2 cellular contexts compared by ENCODE assay signal in genomic region chr9:32405506-32405905, GRCh38.
TF ChIP-seq lines count a peak whose summit lies in the region.

No MANE protein-coding gene starts in this region.

TF ChIP-seq in liver, 16 proteins besides CTCF, POLR2A, EP300 and RAD21:
- TF ChIP-seq REST (IDR thresholded peaks at IDR 0.05): no peak
- TF ChIP-seq JUND (IDR thresholded peaks at IDR 0.05): no peak
- TF ChIP-seq RXRA (IDR thresholded peaks at IDR 0.05): no peak
- no peak for TF ChIP-seq ZBTB33 (IDR thresholded peaks at IDR 0.05)
- TF ChIP-seq MAX (IDR thresholded peaks at IDR 0.05): no peak

TF ChIP-seq in HepG2, 621 proteins besides CTCF, POLR2A, EP300 and RAD21:
- TF ChIP-seq TERF1 (CRISPR knock-in tag; IDR thresholded peaks at IDR 0.05) (no peak), HMG20B (CRISPR knock-in tag; conservative IDR thresholded peaks at IDR 0.05) (no peak), HCFC1 (IDR thresholded peaks at IDR 0.05; ENCODE audit: low read depth, low read length) (no peak), ZNF549 (CRISPR knock-in tag; IDR thresholded peaks at IDR 0.05) (no peak), ZNF512 (CRISPR knock-in tag; IDR thresholded peaks at IDR 0.05) (no peak), ESRRA (CRISPR knock-in tag; IDR thresholded peaks at IDR 0.05; ENCODE audit: low read depth) (no peak), RERE (CRISPR knock-in tag; IDR thresholded peaks at IDR 0.05; ENCODE audit: low read depth) (no peak), ZNF589 (CRISPR knock-in tag; conservative IDR thresholded peaks at IDR 0.05) (no peak), ZNF503 (CRISPR knock-in tag; IDR thresholded peaks at IDR 0.05) (no peak), MTA3 (CRISPR knock-in tag; IDR thresholded peaks at IDR 0.05) (no peak), GTF2F1 (IDR thresholded peaks at IDR 0.05; ENCODE audit: low read length) (no peak), CEBPG (CRISPR knock-in tag; IDR thresholded peaks at IDR 0.05) (no peak), FUBP1 (CRISPR knock-in tag; IDR thresholded peaks at IDR 0.05; ENCODE audit: borderline replicate concordance) (no peak), GABPB1 (CRISPR knock-in tag; IDR thresholded peaks at IDR 0.05) (no peak), NRL (CRISPR knock-in tag; IDR thresholded peaks at IDR 0.05; ENCODE audit: borderline replicate concordance) (no peak)
